In genomic region chr19:524062-524674, GRCh38 we compare ENCODE assay signal across 12 cellular contexts. TPM values are rescaled to one million over a fixed set of nuclear protein-coding genes. Genes with fewer than 3 reads are reported as not detected.
DNase-seq lines count a peak whose midpoint lies in the region; ATAC-seq and TF ChIP-seq lines count a peak whose summit lies in the region.
"Had no signal": no experiment of that assay in that cellular context is flagged by ENCODE, and none has a peak within 500 bp of the region (broad histone marks: within the 10 kb centered on the region; RNA-seq: fewer than 3 reads in every experiment).

No MANE protein-coding gene starts in this region.

- WGBS in endodermal cell (ENCODE audit: insufficient coverage in 1 of 2, insufficient read length in 1 of 2), 2 experiments: 86 to 90% methylated on average over 20 to 29 of the region's 29 CpGs

- no peak for DNase-seq in BE2C
- DNase-seq in EH (ENCODE audit: low read depth): peak; percentile 30
- peak; percentile 78 for DNase-seq in SW480 (ENCODE audit: low spot score)
- DNase-seq in left lobe of liver (ENCODE audit: low spot score): no peak
- no peak for DNase-seq in endodermal cell
- no peak for DNase-seq in progenitor cell of endocrine pancreas (ENCODE audit: low spot score, unreplicated experiment)
- DNase-seq: activated T-cell treated with anti-CD3 and anti-CD28 coated beads, Interleukin-2, amount 50 U/mL, for 4 hours; NCI-H2029 treated with DMSO at 0.1 percent for 48 hours; stimulated activated CD4-positive, alpha-beta T cell treated with anti-CD3 and anti-CD28 coated beads, Interleukin-4, amount 100 ng/mL, for 24 hours had no signal

- H3K27me3 ChIP-seq in BE2C: peaks cover 3% of the 10 kb centered on the region; the same call in 1 of the 2 replicates
- H3K27me3 ChIP-seq in endodermal cell (ENCODE audit: control insufficient read depth, insufficient read depth, low read length, poor library complexity, severe bottlenecking): no peaks in the 10 kb centered on the region
- H3K27me3 ChIP-seq: ascending aorta had no signal

- H3K4me1 Mint-ChIP-seq in endodermal cell (no peaks in the 10 kb centered on the region), progenitor cell of endocrine pancreas (ENCODE audit: low read depth) (no peaks in the 10 kb centered on the region)

- H3K4me3 Mint-ChIP-seq in endodermal cell (no peak overlapping the region), progenitor cell of endocrine pancreas (ENCODE audit: low read depth) (no peak overlapping the region)
- H3K4me3 Mint-ChIP-seq: activated T-cell treated with anti-CD3 and anti-CD28 coated beads, Interleukin-2, amount 50 U/mL, for 4 hours had no signal

- H3K36me3 ChIP-seq in BE2C (peaks cover 5% of the 10 kb centered on the region), endodermal cell (ENCODE audit: control insufficient read depth, insufficient read depth, low read length) (no peaks in the 10 kb centered on the region)

- no peak overlapping the region for H3K27ac ChIP-seq in endodermal cell (ENCODE audit: low read depth, low read length)
- H3K27ac ChIP-seq: ascending aorta had no signal

- no peak overlapping the region for H3K27ac Mint-ChIP-seq in endodermal cell
- H3K27ac Mint-ChIP-seq in progenitor cell of endocrine pancreas: no peak overlapping the region

- peaks cover 1% of the 10 kb centered on the region for H3K36me3 Mint-ChIP-seq in endodermal cell (ENCODE audit: low read depth)
- H3K36me3 Mint-ChIP-seq in progenitor cell of endocrine pancreas (ENCODE audit: insufficient read depth): peaks cover 4% of the 10 kb centered on the region

- H3K4me1 ChIP-seq in BE2C (peaks cover 4% of the 10 kb centered on the region; the same call in 1 of the 2 replicates), endodermal cell (ENCODE audit: control insufficient read depth, insufficient read depth, low read length) (no peaks in the 10 kb centered on the region)

- TF ChIP-seq CTCF in BE2C (IDR thresholded peaks at IDR 0.05; ENCODE audit: low read depth, low read length) (no peak), endodermal cell (conservative IDR thresholded peaks at IDR 0.05) (no peak), progenitor cell of endocrine pancreas (IDR thresholded peaks at IDR 0.05; ENCODE audit: unreplicated experiment) (no peak)

- ATAC-seq in left lobe of liver (peak; percentile 11), GM19035 (IDR thresholded peaks at IDR 0.05; ENCODE audit: unreplicated experiment) (no peak)
- ATAC-seq: activated T-cell treated with anti-CD3 and anti-CD28 coated beads, Interleukin-2, amount 50 U/mL, for 4 hours had no signal

- H3K27me3 Mint-ChIP-seq in endodermal cell (ENCODE audit: insufficient read depth) (peaks cover 37% of the 10 kb centered on the region), progenitor cell of endocrine pancreas (peaks cover 16% of the 10 kb centered on the region)

- H3K4me3 ChIP-seq in BE2C (ENCODE audit: low read depth, low read length) (peak overlapping the region; percentile 41), endodermal cell (ENCODE audit: low read length) (no peak overlapping the region)
- H3K4me3 ChIP-seq: ascending aorta had no signal

- no peak overlapping the region for H3K9ac ChIP-seq in endodermal cell (ENCODE audit: extremely low read depth, low read length, poor library complexity, severe bottlenecking)

- H3K9me3 ChIP-seq in BE2C (peaks cover 5% of the 10 kb centered on the region; the same call in 1 of the 2 replicates), endodermal cell (ENCODE audit: control insufficient read depth, low read length) (no peaks in the 10 kb centered on the region)
- H3K9me3 ChIP-seq: ascending aorta had no signal

- H3K9me3 Mint-ChIP-seq in endodermal cell: no peaks in the 10 kb centered on the region
- H3K9me3 Mint-ChIP-seq in progenitor cell of endocrine pancreas (ENCODE audit: low read depth): no peaks in the 10 kb centered on the region
- H3K9me3 Mint-ChIP-seq: activated T-cell treated with anti-CD3 and anti-CD28 coated beads, Interleukin-2, amount 50 U/mL, for 4 hours had no signal

RNA-seq across cellular contexts. Expression of gene CDC34, which starts 7.4 kb away (rescaled TPM):
- polyA plus RNA-seq in BE2C (2012; ENCODE audit: insufficient read depth, insufficient read length, low read depth): 318 TPM
- total RNA-seq in left lobe of liver (53.5 TPM), endodermal cell (100 to 1,000 TPM; 128 to 138 TPM), progenitor cell of endocrine pancreas (96.9 and 100 TPM in 2 replicates)
- 116 TPM for polyA plus RNA-seq in endodermal cell (2013, experiment 1 of 2)
- 123 TPM for polyA plus RNA-seq in endodermal cell (2013, experiment 2 of 2)

RNA-seq across cellular contexts. Expression of gene TPGS1, which starts 16.9 kb away (rescaled TPM):
- 78.4 TPM for polyA plus RNA-seq in BE2C (2012; ENCODE audit: insufficient read depth, insufficient read length, low read depth)
- total RNA-seq in left lobe of liver (10.4 TPM), endodermal cell (10 to 100 TPM; 11.7 to 13.0 TPM), progenitor cell of endocrine pancreas (16.4 and 18.0 TPM in 2 replicates)
- polyA plus RNA-seq in endodermal cell (2013, experiment 1 of 2): 12.3 TPM
- 13.8 TPM for polyA plus RNA-seq in endodermal cell (2013, experiment 2 of 2)

RNA-seq across cellular contexts. Expression of gene GZMM, which starts 19.7 kb away (rescaled TPM):
- 4.1 TPM for polyA plus RNA-seq in BE2C (2012; ENCODE audit: insufficient read depth, insufficient read length, low read depth)
- total RNA-seq in left lobe of liver (0.33 TPM), endodermal cell (under 1 TPM in 1 of 2 donors, not detected in 1; 0.51 TPM), progenitor cell of endocrine pancreas (0.31 TPM in 1 of 2 replicates, not detected in the other)
- not detected for polyA plus RNA-seq in endodermal cell (2013, experiment 1 of 2)
- not detected for polyA plus RNA-seq in endodermal cell (2013, experiment 2 of 2)
- total RNA-seq: ascending aorta, H4 had no signal

RNA-seq across cellular contexts. Expression of gene MADCAM1, which starts 27.9 kb away (rescaled TPM):
- 2.2 TPM for polyA plus RNA-seq in BE2C (2012; ENCODE audit: insufficient read depth, insufficient read length, low read depth)
- total RNA-seq in left lobe of liver (0.53 TPM), endodermal cell (1 to 10 TPM in 1 of 2 donors, under 1 TPM in 1; 0.46 to 1.5 TPM), progenitor cell of endocrine pancreas (0.77 and 1.0 TPM in 2 replicates)
- 0.85 TPM for polyA plus RNA-seq in endodermal cell (2013, experiment 1 of 2)
- polyA plus RNA-seq in endodermal cell (2013, experiment 2 of 2): 0.54 TPM
- total RNA-seq: ascending aorta, H4 had no signal

RNA-seq across cellular contexts. Expression of gene BSG, which starts 48.2 kb away (rescaled TPM):
- 2,598 TPM for polyA plus RNA-seq in BE2C (2012; ENCODE audit: insufficient read depth, insufficient read length, low read depth)
- total RNA-seq in left lobe of liver: 98.2 TPM
- 100 to 1,000 TPM; 808 to 833 TPM for total RNA-seq in endodermal cell
- polyA plus RNA-seq in endodermal cell (2013, experiment 1 of 2): 629 TPM
- 588 TPM for polyA plus RNA-seq in endodermal cell (2013, experiment 2 of 2)
- 464 and 472 TPM in 2 replicates for total RNA-seq in progenitor cell of endocrine pancreas

Comparison
In these comparisons a context has a peak if more than half of its experiments do, and no peak if none do; other contexts are left out.
1. DNase-seq: peak in EH (single experiment) and SW480 (single experiment); none in BE2C (single experiment), left lobe of liver (single experiment), endodermal cell (single experiment) and progenitor cell of endocrine pancreas (single experiment).